Comparison of ENCODE assay signal across 8 cellular contexts in the genomic region with DNA sequence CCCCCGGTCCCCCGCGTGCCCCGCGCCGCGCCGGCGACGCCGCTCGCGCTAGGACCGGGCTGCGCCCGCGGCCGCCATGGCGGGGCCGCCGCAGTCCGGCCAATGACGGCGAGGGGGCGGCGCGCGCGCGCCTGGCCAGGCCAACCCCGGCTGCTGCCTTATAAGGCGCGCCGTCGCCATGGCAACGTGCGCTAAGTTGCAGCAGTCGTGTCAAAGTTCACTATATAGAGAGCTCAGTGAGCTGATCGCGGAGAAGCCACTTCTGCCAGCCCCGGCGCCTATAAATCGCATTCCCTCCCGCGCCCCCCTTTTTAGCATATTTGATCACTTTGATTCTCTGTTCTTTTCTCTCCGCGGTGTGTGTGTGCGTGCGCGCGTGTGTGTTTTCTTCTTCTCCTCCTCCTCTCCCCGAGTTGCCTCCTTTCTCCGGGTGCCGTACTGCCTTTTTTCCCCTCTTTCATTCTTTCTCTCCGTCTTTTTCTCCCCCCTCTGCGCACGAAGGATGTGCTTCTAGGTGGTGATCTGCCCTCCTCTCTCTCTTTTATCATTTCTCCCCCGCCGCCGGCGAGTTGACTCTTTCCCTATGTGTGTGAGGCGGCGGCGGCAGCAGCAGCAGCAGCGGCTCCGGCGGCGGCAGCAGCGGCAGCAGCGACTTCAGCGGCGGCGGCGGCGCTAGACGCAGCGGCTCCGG. TPM values are rescaled to one million over a fixed set of nuclear protein-coding genes. Genes with fewer than 3 reads are reported as not detected.
DNase-seq lines count a peak whose midpoint lies in the region; ATAC-seq and TF ChIP-seq lines count a peak whose summit lies in the region.

A gene (plus strand): TSS at position 251 of the 691 bp plus-strand sequence. CDS start 1,406 bp downstream, outside the sequence.

- H3K9me3 ChIP-seq in colonic mucosa (no peaks in the 10 kb centered on the region), spleen (peaks cover 0 to 21% (median 0%) of the 10 kb centered on the region in 8 donors)

- peak within 1 kb of the TSS; percentile 95 for H3K27ac ChIP-seq in colonic mucosa
- peak within 1 kb of the TSS; percentile 72 to 96 (median 91) for H3K27ac ChIP-seq in spleen

- peak within 1 kb of the TSS; percentile 82 to 88 for H3K9ac ChIP-seq in colonic mucosa (ENCODE audit: low read depth in 2 of 2, low read length in 2 of 2)

- H3K27me3 Mint-ChIP-seq in HFFc6 (ENCODE audit: insufficient read depth) (peaks cover 31% of the 10 kb centered on the region), T-cell (peaks cover 67 to 83% of the 10 kb centered on the region in 2 donors)

- no peak for TF ChIP-seq CTCF in GM10266 (IDR thresholded peaks at IDR 0.05; ENCODE audit: control insufficient read depth, insufficient read depth, low read depth, missing control alignments)
- no peak for TF ChIP-seq CTCF in HFFc6 (IDR thresholded peaks at IDR 0.05)
- no peak for TF ChIP-seq CTCF in colonic mucosa (IDR thresholded peaks at IDR 0.05)
- no peak for TF ChIP-seq CTCF in spleen (IDR thresholded peaks at IDR 0.05 in 8 of 11, conservative IDR thresholded peaks at IDR 0.05 in 3 of 11)

- POLR2A ChIA-PET in T-cell (lab: Charles Lee): no interaction called here

- intact Hi-C loops in colonic mucosa (cut with DNase I): no loop called here
- intact Hi-C loops in spleen (cut with DNase I; ENCODE audit: low total_unique reads): no loop called here

- H3K27ac Mint-ChIP-seq in HFFc6 (peak within 1 kb of the TSS; percentile 99), T-cell (peak within 1 kb of the TSS in 1 of 2 donors; percentile 33)

- H3K4me3 ChIP-seq in colonic mucosa: peak within 1 kb of the TSS; percentile 51
- peak within 1 kb of the TSS; percentile 28 to 80 (median 56) for H3K4me3 ChIP-seq in spleen

- peak in 2 of 3 donors; percentile 28 to 89 for TF ChIP-seq POLR2A in spleen (IDR thresholded peaks at IDR 0.05)

- CTCF ChIA-PET in T-cell (lab: Charles Lee): interaction anchor here in 1 of 2 donors (0.6 kb wide), 1 partner anchor 27 kb away, joined by 4 read pairs; no protein-coding TSS in a partner anchor

- H3K4me1 ChIP-seq in colonic mucosa: no peaks in the 10 kb centered on the region
- H3K4me1 ChIP-seq in spleen: peaks cover 0 to 37% (median 2%) of the 10 kb centered on the region in 6 donors

- peak; percentile 54 to 85 (median 61) for ATAC-seq in T-cell (replicated peaks in 1 of 4)

- DNase-seq in GM10266 (ENCODE audit: extremely low spot score) (peak; percentile 95), HFFc6 (peak; percentile 99), NCI-H1105 (lab: John Stamatoyannopoulos, UW) (peak; percentile 84), T-cell (peak in 17 of 34 experiments; percentile 7 to 36 (median 26)), colonic mucosa (peak; percentile 95), kidney glomerular epithelial cell (lab: John Stamatoyannopoulos, UW) (peak; percentile 97), spleen (peak; percentile 89), UCSD-AML1 (lab: John Stamatoyannopoulos, UW; ENCODE audit: unreplicated experiment) (no peak)

- 1 to 3% (median 2%) methylated on average over 55 to 78 of the region's 78 CpGs for WGBS in spleen, 5 donors

- H3K4me3 Mint-ChIP-seq in HFFc6: peak within 1 kb of the TSS; percentile 100
- peak within 1 kb of the TSS; percentile 70 to 88 (median 77) for H3K4me3 Mint-ChIP-seq in T-cell

- H3K27me3 ChIP-seq in colonic mucosa (peaks cover 10% of the 10 kb centered on the region), spleen (replicated peaks in 1 of 7) (peaks cover 0 to 99% (median 38%) of the 10 kb centered on the region in 7 donors)

- H3K4me1 Mint-ChIP-seq in HFFc6 (ENCODE audit: low read depth) (peaks cover 19% of the 10 kb centered on the region), T-cell (peaks cover 24 to 32% (median 30%) of the 10 kb centered on the region in 3 donors)

- H3K36me3 ChIP-seq in colonic mucosa (no peaks in the 10 kb centered on the region), spleen (peaks cover 0 to 22% (median 7%) of the 10 kb centered on the region in 6 donors)

- H3K36me3 Mint-ChIP-seq in HFFc6 (ENCODE audit: low read depth) (peaks cover 62% of the 10 kb centered on the region), T-cell (no peaks in the 10 kb centered on the region)

- peaks cover 17% of the 10 kb centered on the region for H3K9me3 Mint-ChIP-seq in HFFc6
- peaks cover 0 to 7% (median 0%) of the 10 kb centered on the region in 3 donors for H3K9me3 Mint-ChIP-seq in T-cell

RNA-seq across cellular contexts. Expression of the gene that starts here (rescaled TPM):
- 100 to 1,000 TPM; 120 to 168 (median 142) TPM for total RNA-seq in HFFc6 (2021; fragmentation: NEBNext Ultra II Directional; extraction: Animal tissue kit (Norgen Biotek cat#: 25700))
- total RNA-seq in T-cell (under 1 TPM in 3 of 5 donors, not detected in 2; 0.32 to 0.53 (median 0.38) TPM), colonic mucosa (10 to 100 TPM; 25.7 to 35.0 TPM), spleen (100 to 1,000 TPM in 6 of 7 donors, 10 to 100 TPM in 1; 87.1 to 256 (median 121) TPM)
- 10 to 100 TPM; 18.6 to 39.4 (median 23.7) TPM for polyA plus RNA-seq in spleen

Comparison
In these comparisons a context has a peak if more than half of its experiments do, and no peak if none do; other contexts are left out.
1. RNA of the gene that starts here (total RNA-seq): 120 to 168 TPM in HFFc6, 87.1 to 256 TPM in spleen and 25.7 to 35.0 TPM in colonic mucosa; 0.32 to 0.53 TPM in T-cell; every median in the first group is over 10 times any median in the second.
2. Peak in ATAC-seq in T-cell; RNA of the gene not detected or under 1 TPM.